In genomic region chr5:177295929-177296328, GRCh38 we compare ENCODE assay signal across 9 cellular contexts. TPM values are rescaled to one million over a fixed set of nuclear protein-coding genes. Genes with fewer than 3 reads are reported as not detected.
DNase-seq lines count a peak whose midpoint lies in the region; ATAC-seq lines count a peak whose summit lies in the region.
"Had no signal": no experiment of that assay in that cellular context is flagged by ENCODE, and none has a peak within 500 bp of the region (broad histone marks: within the 10 kb centered on the region; RNA-seq: fewer than 3 reads in every experiment).

No MANE protein-coding gene starts in this region.

- H3K4me1 ChIP-seq in CD4-positive, CD25-positive, alpha-beta regulatory T cell (ENCODE audit: control insufficient read depth, insufficient read depth, low read length, poor library complexity, severe bottlenecking), result peaks cover 31% of the 10 kb centered on the region

- POLR2A ChIA-PET in naive thymus-derived CD8-positive, alpha-beta T cell (lab: Charles Lee), result interaction anchor here (1.1 to 1.2 kb wide), 2 partner anchors 9 to 162 kb away, joined by 3 read pairs; partner anchors contain the start of gene NSD1

- peak overlapping the region; percentile 66 to 96 (median 73) for H3K27ac Mint-ChIP-seq in CD4-positive, CD25-positive, alpha-beta regulatory T cell
- peak overlapping the region; percentile 81 to 95 (median 95) for H3K27ac Mint-ChIP-seq in IgD-negative memory B cell
- H3K27ac Mint-ChIP-seq in activated T-helper 2 cell treated with anti-CD3 and anti-CD28 coated beads, Interferon-gamma antibody, Interleukin-2, Interleukin-4, amounts not matched to agents 10 μg/mL and 5 μg/mL and 100 μg/mL, durations not matched to agents 14 hours and 24 hours and 36 hours, result peak overlapping the region; percentile 71
- H3K27ac Mint-ChIP-seq in naive thymus-derived CD8-positive, alpha-beta T cell, result peak overlapping the region in 9 of 10 donors; percentile 74 to 90 (median 86)

- H3K36me3 ChIP-seq in CD4-positive, CD25-positive, alpha-beta regulatory T cell (ENCODE audit: control insufficient read depth, insufficient read depth, low read length), result peaks cover 50% of the 10 kb centered on the region

- H3K4me3 ChIP-seq in CD4-positive, CD25-positive, alpha-beta regulatory T cell (ENCODE audit: low read depth, low read length), result no peak overlapping the region
- H3K4me3 ChIP-seq: right lobe of liver had no signal

- no peaks in the 10 kb centered on the region for H3K27me3 Mint-ChIP-seq in CD4-positive, CD25-positive, alpha-beta regulatory T cell
- H3K27me3 Mint-ChIP-seq in IgD-negative memory B cell, result no peaks in the 10 kb centered on the region
- no peaks in the 10 kb centered on the region for H3K27me3 Mint-ChIP-seq in activated T-helper 2 cell treated with anti-CD3 and anti-CD28 coated beads, Interferon-gamma antibody, Interleukin-2, Interleukin-4, amounts not matched to agents 10 μg/mL and 5 μg/mL and 100 μg/mL, durations not matched to agents 14 hours and 24 hours and 36 hours (ENCODE audit: low read depth)
- no peaks in the 10 kb centered on the region for H3K27me3 Mint-ChIP-seq in naive thymus-derived CD8-positive, alpha-beta T cell

- H3K4me1 Mint-ChIP-seq in CD4-positive, CD25-positive, alpha-beta regulatory T cell, result peaks cover 28 to 50% (median 38%) of the 10 kb centered on the region in 4 donors
- H3K4me1 Mint-ChIP-seq in IgD-negative memory B cell, result peaks cover 44 to 52% (median 49%) of the 10 kb centered on the region in 3 donors
- H3K4me1 Mint-ChIP-seq in activated T-helper 2 cell treated with anti-CD3 and anti-CD28 coated beads, Interferon-gamma antibody, Interleukin-2, Interleukin-4, amounts not matched to agents 10 μg/mL and 5 μg/mL and 100 μg/mL, durations not matched to agents 14 hours and 24 hours and 36 hours (ENCODE audit: low read depth), result peaks cover 41% of the 10 kb centered on the region
- peaks cover 30 to 61% (median 44%) of the 10 kb centered on the region in 4 donors for H3K4me1 Mint-ChIP-seq in naive thymus-derived CD8-positive, alpha-beta T cell

- no peak for ATAC-seq in CD4-positive, CD25-positive, alpha-beta regulatory T cell (ENCODE audit: low read depth in 2 of 2)
- no peak for ATAC-seq in naive thymus-derived CD8-positive, alpha-beta T cell
- ATAC-seq in GM19452 (IDR thresholded peaks at IDR 0.05; ENCODE audit: unreplicated experiment) (no peak), HG03460 (IDR thresholded peaks at IDR 0.05; ENCODE audit: unreplicated experiment) (no peak)
- ATAC-seq: right lobe of liver had no signal

- H3K9me3 ChIP-seq in CD4-positive, CD25-positive, alpha-beta regulatory T cell (ENCODE audit: control insufficient read depth in 2 of 2, low read length in 2 of 2), result no peaks in the 10 kb centered on the region
- H3K9me3 ChIP-seq: right lobe of liver had no signal

- H3K4me3 Mint-ChIP-seq in CD4-positive, CD25-positive, alpha-beta regulatory T cell, result peak overlapping the region in 2 of 4 donors; percentile 13 to 40
- peak overlapping the region in 3 of 4 donors; percentile 19 to 77 (median 75) for H3K4me3 Mint-ChIP-seq in IgD-negative memory B cell
- H3K4me3 Mint-ChIP-seq in activated T-helper 2 cell treated with anti-CD3 and anti-CD28 coated beads, Interferon-gamma antibody, Interleukin-2, Interleukin-4, amounts not matched to agents 10 μg/mL and 5 μg/mL and 100 μg/mL, durations not matched to agents 14 hours and 24 hours and 36 hours (ENCODE audit: low read depth), result no peak overlapping the region
- peak overlapping the region in 9 of 10 donors; percentile 17 to 75 (median 52) for H3K4me3 Mint-ChIP-seq in naive thymus-derived CD8-positive, alpha-beta T cell

- intact Hi-C loops in activated T-helper 2 cell treated with anti-CD3 and anti-CD28 coated beads, Interferon-gamma antibody, Interleukin-2, Interleukin-4, amounts not matched to agents 10 μg/mL and 5 μg/mL and 100 μg/mL, durations not matched to agents 14 hours and 24 hours and 36 hours (cut with micrococcal nuclease), result no loop called here

- no peak for DNase-seq in CD4-positive, CD25-positive, alpha-beta regulatory T cell
- DNase-seq in activated T-helper 2 cell treated with anti-CD3 and anti-CD28 coated beads, Interferon-gamma antibody, Interleukin-2, Interleukin-4, amounts not matched to agents 10 μg/mL and 5 μg/mL and 100 μg/mL, durations not matched to agents 14 hours and 24 hours and 36 hours (ENCODE audit: low spot score), result no peak
- DNase-seq in naive thymus-derived CD8-positive, alpha-beta T cell, result no peak
- DNase-seq in NK-92 treated with Interleukin-12 subunit alpha and Interleukin-12 subunit beta, amount 100 ng/mL, for 24 hours (lab: John Stamatoyannopoulos, UW), result no peak
- DNase-seq: NCI-H510A, right lobe of liver had no signal

- H3K36me3 Mint-ChIP-seq in CD4-positive, CD25-positive, alpha-beta regulatory T cell, result peaks cover 34% of the 10 kb centered on the region
- peaks cover 18% of the 10 kb centered on the region for H3K36me3 Mint-ChIP-seq in IgD-negative memory B cell
- peaks cover 65% of the 10 kb centered on the region for H3K36me3 Mint-ChIP-seq in activated T-helper 2 cell treated with anti-CD3 and anti-CD28 coated beads, Interferon-gamma antibody, Interleukin-2, Interleukin-4, amounts not matched to agents 10 μg/mL and 5 μg/mL and 100 μg/mL, durations not matched to agents 14 hours and 24 hours and 36 hours (ENCODE audit: low read depth)
- H3K36me3 Mint-ChIP-seq in naive thymus-derived CD8-positive, alpha-beta T cell, result peaks cover 0 to 48% (median 17%) of the 10 kb centered on the region in 3 donors

- peak overlapping the region; percentile 27 for H3K27ac ChIP-seq in CD4-positive, CD25-positive, alpha-beta regulatory T cell (ENCODE audit: insufficient read depth, low read length, poor library complexity, severe bottlenecking)
- H3K27ac ChIP-seq: right lobe of liver had no signal

- no peaks in the 10 kb centered on the region for H3K27me3 ChIP-seq in CD4-positive, CD25-positive, alpha-beta regulatory T cell (ENCODE audit: control insufficient read depth, insufficient read depth, low read length)
- H3K27me3 ChIP-seq: right lobe of liver had no signal

- no peaks in the 10 kb centered on the region for H3K9me3 Mint-ChIP-seq in CD4-positive, CD25-positive, alpha-beta regulatory T cell
- no peaks in the 10 kb centered on the region for H3K9me3 Mint-ChIP-seq in IgD-negative memory B cell
- H3K9me3 Mint-ChIP-seq in activated T-helper 2 cell treated with anti-CD3 and anti-CD28 coated beads, Interferon-gamma antibody, Interleukin-2, Interleukin-4, amounts not matched to agents 10 μg/mL and 5 μg/mL and 100 μg/mL, durations not matched to agents 14 hours and 24 hours and 36 hours, result no peaks in the 10 kb centered on the region
- no peaks in the 10 kb centered on the region for H3K9me3 Mint-ChIP-seq in naive thymus-derived CD8-positive, alpha-beta T cell

RNA-seq across cellular contexts. Expression of gene RAB24, which starts 7.6 kb away (rescaled TPM):
- 15.3 TPM for total RNA-seq in CD4-positive, CD25-positive, alpha-beta regulatory T cell
- 10 to 100 TPM in 2 of 4 donors, 1 to 10 TPM in 2; 5.1 to 12.8 (median 10.1) TPM for polyA plus RNA-seq in CD4-positive, CD25-positive, alpha-beta regulatory T cell
- 42.9 TPM for polyA plus RNA-seq in IgD-negative memory B cell
- 17.7 and 19.0 TPM in 2 replicates for total RNA-seq in activated T-helper 2 cell treated with anti-CD3 and anti-CD28 coated beads, Interferon-gamma antibody, Interleukin-2, Interleukin-4, amounts not matched to agents 10 μg/mL and 5 μg/mL and 100 μg/mL, durations not matched to agents 14 hours and 24 hours and 36 hours
- total RNA-seq in naive thymus-derived CD8-positive, alpha-beta T cell, result 10 to 100 TPM; 23.3 TPM
- 10 to 100 TPM; 20.8 to 26.9 (median 26.1) TPM for polyA plus RNA-seq in naive thymus-derived CD8-positive, alpha-beta T cell

RNA-seq across cellular contexts. Expression of gene PRELID1, which starts 7.7 kb away (rescaled TPM):
- 60.6 TPM for total RNA-seq in CD4-positive, CD25-positive, alpha-beta regulatory T cell
- polyA plus RNA-seq in CD4-positive, CD25-positive, alpha-beta regulatory T cell, result 100 to 1,000 TPM; 185 to 210 (median 192) TPM
- polyA plus RNA-seq in IgD-negative memory B cell, result 248 TPM
- 223 and 229 TPM in 2 replicates for total RNA-seq in activated T-helper 2 cell treated with anti-CD3 and anti-CD28 coated beads, Interferon-gamma antibody, Interleukin-2, Interleukin-4, amounts not matched to agents 10 μg/mL and 5 μg/mL and 100 μg/mL, durations not matched to agents 14 hours and 24 hours and 36 hours
- total RNA-seq in naive thymus-derived CD8-positive, alpha-beta T cell, result 10 to 100 TPM; 54.2 to 61.4 TPM
- 100 to 1,000 TPM; 163 to 204 (median 180) TPM for polyA plus RNA-seq in naive thymus-derived CD8-positive, alpha-beta T cell

RNA-seq across cellular contexts. Expression of gene MXD3, which starts 15.8 kb away (rescaled TPM):
- 8.7 TPM for total RNA-seq in CD4-positive, CD25-positive, alpha-beta regulatory T cell
- 1 to 10 TPM in 1 of 4 donors, under 1 TPM in 3; 0.36 to 2.8 (median 0.84) TPM for polyA plus RNA-seq in CD4-positive, CD25-positive, alpha-beta regulatory T cell
- 4.1 TPM for polyA plus RNA-seq in IgD-negative memory B cell
- 12.8 and 13.9 TPM in 2 replicates for total RNA-seq in activated T-helper 2 cell treated with anti-CD3 and anti-CD28 coated beads, Interferon-gamma antibody, Interleukin-2, Interleukin-4, amounts not matched to agents 10 μg/mL and 5 μg/mL and 100 μg/mL, durations not matched to agents 14 hours and 24 hours and 36 hours
- 10 to 100 TPM; 13.6 to 18.1 TPM for total RNA-seq in naive thymus-derived CD8-positive, alpha-beta T cell
- polyA plus RNA-seq in naive thymus-derived CD8-positive, alpha-beta T cell, result 1 to 10 TPM in 1 of 3 donors, under 1 TPM in 2; 0.07 to 1.1 (median 0.44) TPM

RNA-seq across cellular contexts. Expression of gene LMAN2, which starts 55.5 kb away (rescaled TPM):
- 77.9 TPM for total RNA-seq in CD4-positive, CD25-positive, alpha-beta regulatory T cell
- 100 to 1,000 TPM; 227 to 289 (median 240) TPM for polyA plus RNA-seq in CD4-positive, CD25-positive, alpha-beta regulatory T cell
- 171 TPM for polyA plus RNA-seq in IgD-negative memory B cell
- 130 and 137 TPM in 2 replicates for total RNA-seq in activated T-helper 2 cell treated with anti-CD3 and anti-CD28 coated beads, Interferon-gamma antibody, Interleukin-2, Interleukin-4, amounts not matched to agents 10 μg/mL and 5 μg/mL and 100 μg/mL, durations not matched to agents 14 hours and 24 hours and 36 hours
- total RNA-seq in naive thymus-derived CD8-positive, alpha-beta T cell, result 10 to 100 TPM; 77.1 to 89.0 TPM
- 100 to 1,000 TPM; 212 to 243 (median 242) TPM for polyA plus RNA-seq in naive thymus-derived CD8-positive, alpha-beta T cell
